13 cellular contexts compared by ENCODE assay signal in genomic region chr21:44391345-44392091, GRCh38. TPM values are rescaled to one million over a fixed set of nuclear protein-coding genes. Genes with fewer than 3 reads are reported as not detected.
DNase-seq lines count a peak whose midpoint lies in the region; ATAC-seq and TF ChIP-seq lines count a peak whose summit lies in the region.
"Had no signal": no experiment of that assay in that cellular context is flagged by ENCODE, and none has a peak within 500 bp of the region (broad histone marks: within the 10 kb centered on the region; RNA-seq: fewer than 3 reads in every experiment).

No MANE protein-coding gene starts in this region.

- H3K4me3 ChIP-seq in colonic mucosa (no peak overlapping the region), neutrophil (ENCODE audit: low read depth in 1 of 2, low read length in 1 of 2) (no peak overlapping the region), esophagus muscularis mucosa (no peak overlapping the region)
- H3K4me3 ChIP-seq: smooth muscle cell had no signal

- TF ChIP-seq POLR2A in esophagus muscularis mucosa (IDR thresholded peaks at IDR 0.05; ENCODE audit: low read depth) = no peak

- DNase-seq in CD1c-positive myeloid dendritic cell (ENCODE audit: extremely low spot score) (peak; percentile 78), NAMALWA (ENCODE audit: low spot score) (peak; percentile 41), colonic mucosa (peak; percentile 40), esophagus muscularis mucosa (ENCODE audit: extremely low spot score) (no peak)
- no peak for DNase-seq in stimulated activated naive CD4-positive, alpha-beta T cell treated with Interleukin-2 at 50 U/mL for 16 hours (lab: John Stamatoyannopoulos, UW)
- DNase-seq: activated T-cell treated with anti-CD3 and anti-CD28 coated beads, Interleukin-2, amount 50 U/mL, for 1 hour; effector CD4-positive, alpha-beta T cell; SHP77 treated with DMSO at 0.1 percent for 48 hours had no signal

- ATAC-seq in GM19397 (IDR thresholded peaks at IDR 0.05; ENCODE audit: unreplicated experiment) (no peak), GM21447 (IDR thresholded peaks at IDR 0.05; ENCODE audit: unreplicated experiment) (no peak)

- H3K27me3 ChIP-seq in colonic mucosa (no peaks in the 10 kb centered on the region), neutrophil (no peaks in the 10 kb centered on the region), esophagus muscularis mucosa (peaks cover 0 to 48% (median 1%) of the 10 kb centered on the region in 4 donors)

- WGBS in esophagus muscularis mucosa = 48% methylated on average over 20 of the region's 34 CpGs

- no peak for TF ChIP-seq EP300 in esophagus muscularis mucosa (IDR thresholded peaks at IDR 0.05)

- H3K9me3 ChIP-seq in colonic mucosa (no peaks in the 10 kb centered on the region), neutrophil (no peaks in the 10 kb centered on the region), esophagus muscularis mucosa (peaks cover 0 to 41% (median 31%) of the 10 kb centered on the region in 4 donors)

- intact Hi-C loops in colonic mucosa (cut with DNase I) = no loop called here
- intact Hi-C loops in esophagus muscularis mucosa (cut with DNase I) = no loop called here

- H3K4me1 ChIP-seq in colonic mucosa (no peaks in the 10 kb centered on the region), neutrophil (ENCODE audit: control insufficient read depth in 1 of 2, insufficient read depth in 1 of 2, low read depth in 1 of 2, low read length in 1 of 2) (peaks cover 10 to 16% of the 10 kb centered on the region in 2 experiments), esophagus muscularis mucosa (no peaks in the 10 kb centered on the region)

- H3K27ac ChIP-seq in colonic mucosa = no peak overlapping the region
- H3K27ac ChIP-seq in neutrophil = peak overlapping the region; percentile 48
- H3K27ac ChIP-seq in esophagus muscularis mucosa (replicated peaks in 1 of 4) = no peak overlapping the region
- H3K27ac ChIP-seq: VCaP had no signal

- H3K9ac ChIP-seq in colonic mucosa (ENCODE audit: low read depth in 2 of 2, low read length in 2 of 2) = no peak overlapping the region

- no peaks in the 10 kb centered on the region for H3K36me3 ChIP-seq in colonic mucosa
- H3K36me3 ChIP-seq in neutrophil = peaks cover 52% of the 10 kb centered on the region
- H3K36me3 ChIP-seq in esophagus muscularis mucosa = no peaks in the 10 kb centered on the region

- TF ChIP-seq CTCF in colonic mucosa (IDR thresholded peaks at IDR 0.05) (no peak), neutrophil (IDR thresholded peaks at IDR 0.05) (no peak), esophagus muscularis mucosa (IDR thresholded peaks at IDR 0.05) (no peak)

RNA-seq across cellular contexts. Expression of gene TRPM2, which starts 38.1 kb away (rescaled TPM):
- total RNA-seq in colonic mucosa (1 to 10 TPM; 2.6 to 4.2 TPM), esophagus muscularis mucosa (1 to 10 TPM; 1.6 to 3.5 (median 2.7) TPM)

RNA-seq across cellular contexts. Expression of gene CFAP410, which starts 52.3 kb away (rescaled TPM):
- total RNA-seq in colonic mucosa (10 to 100 TPM; 19.8 to 21.4 TPM), esophagus muscularis mucosa (10 to 100 TPM; 26.6 to 43.5 (median 32.3) TPM)

Comparison
In these comparisons a context has a peak if more than half of its experiments do, and no peak if none do; other contexts are left out.
1. DNase-seq: peak in CD1c-positive myeloid dendritic cell (single experiment), NAMALWA (single experiment) and colonic mucosa (single experiment); none in stimulated activated naive CD4-positive, alpha-beta T cell treated with Interleukin-2 at 50 U/mL for 16 hours (single experiment) and esophagus muscularis mucosa (single experiment).